Comparison of ENCODE assay signal across 9 cellular contexts in genomic region chr6:125363360-125364121, GRCh38.
DNase-seq lines count a peak whose midpoint lies in the region; ATAC-seq and TF ChIP-seq lines count a peak whose summit lies in the region.
"Had no signal": no experiment of that assay in that cellular context is flagged by ENCODE, and none has a peak within 500 bp of the region (broad histone marks: within the 10 kb centered on the region; RNA-seq: fewer than 3 reads in every experiment).

No MANE protein-coding gene starts in this region.

- intact Hi-C loops in dorsolateral prefrontal cortex (cut with DNase I) (no loop called here), left lung (cut with DNase I) (no loop called here)

- peaks cover 51 to 57% of the 10 kb centered on the region in 2 donors for H3K27me3 Mint-ChIP-seq in effector memory CD8-positive, alpha-beta T cell

- peak; percentile 78 for ATAC-seq in left lung
- ATAC-seq in HG02588 (IDR thresholded peaks at IDR 0.05; ENCODE audit: unreplicated experiment): no peak
- no peak for ATAC-seq in effector memory CD8-positive, alpha-beta T cell (replicated peaks)
- ATAC-seq in HG03139 (IDR thresholded peaks at IDR 0.05; ENCODE audit: unreplicated experiment): no peak

- DNase-seq in DMS153 treated with DMSO at 0.1 percent for 48 hours (lab: John Stamatoyannopoulos, UW; ENCODE audit: unreplicated experiment): peak; percentile 49
- DNase-seq in NCI-H2171 (lab: John Stamatoyannopoulos, UW): peak; percentile 71
- peak in 5 of 10 donors; percentile 14 to 54 (median 46) for DNase-seq in dorsolateral prefrontal cortex
- DNase-seq in left lung: peak in 1 of 2 donors; percentile 73
- peak; percentile 25 for DNase-seq in superior temporal gyrus (ENCODE audit: extremely low spot score)
- DNase-seq in effector memory CD8-positive, alpha-beta T cell: no peak

- H3K4me1 Mint-ChIP-seq in effector memory CD8-positive, alpha-beta T cell (ENCODE audit: low read depth in 2 of 2): peaks cover 0 to 3% of the 10 kb centered on the region in 2 donors
- H3K4me1 Mint-ChIP-seq: central memory CD8-positive, alpha-beta T cell had no signal

- no peaks in the 10 kb centered on the region for H3K36me3 Mint-ChIP-seq in effector memory CD8-positive, alpha-beta T cell (ENCODE audit: insufficient read depth)

- H3K27ac ChIP-seq in dorsolateral prefrontal cortex: peak overlapping the region in 34 of 59 donors; percentile 8 to 75 (median 55)
- H3K27ac ChIP-seq in left lung: no peak overlapping the region

- no peak for TF ChIP-seq CTCF in dorsolateral prefrontal cortex (IDR thresholded peaks at IDR 0.05 in 54 of 56, conservative IDR thresholded peaks at IDR 0.05 in 2 of 56; ENCODE audit: low read depth in 1 of 56, partially characterized antibody in 56 of 56)
- no peak for TF ChIP-seq CTCF in left lung (IDR thresholded peaks at IDR 0.05)

- H3K27me3 ChIP-seq in dorsolateral prefrontal cortex (peaks cover 0 to 33% (median 0%) of the 10 kb centered on the region in 45 donors), left lung (peaks cover 13 to 60% of the 10 kb centered on the region in 2 donors)

- no peak overlapping the region for H3K4me3 Mint-ChIP-seq in effector memory CD8-positive, alpha-beta T cell
- H3K4me3 Mint-ChIP-seq: central memory CD8-positive, alpha-beta T cell had no signal

- H3K27ac Mint-ChIP-seq in effector memory CD8-positive, alpha-beta T cell: no peak overlapping the region

- no peaks in the 10 kb centered on the region for H3K9me3 ChIP-seq in left lung

- H3K4me3 ChIP-seq in dorsolateral prefrontal cortex (peak overlapping the region; percentile 21 to 79 (median 60)), left lung (peak overlapping the region; percentile 21 to 27)

- peaks cover 0 to 12% of the 10 kb centered on the region in 2 donors for H3K4me1 ChIP-seq in left lung

- H3K36me3 ChIP-seq in left lung: no peaks in the 10 kb centered on the region

- H3K9me3 Mint-ChIP-seq in effector memory CD8-positive, alpha-beta T cell: no peaks in the 10 kb centered on the region
- H3K9me3 Mint-ChIP-seq: central memory CD8-positive, alpha-beta T cell had no signal

Comparison
In these comparisons a context has a peak if more than half of its experiments do, and no peak if none do; other contexts are left out.
1. DNase-seq: peak in DMS153 treated with DMSO at 0.1 percent for 48 hours (single experiment), NCI-H2171 (single experiment) and superior temporal gyrus (single experiment); none in effector memory CD8-positive, alpha-beta T cell (0 of 3).
2. H3K27ac ChIP-seq: peak in dorsolateral prefrontal cortex (34 of 59); none in left lung (0 of 2).